Comparison of ENCODE assay signal across 24 cellular contexts in the genomic region with DNA sequence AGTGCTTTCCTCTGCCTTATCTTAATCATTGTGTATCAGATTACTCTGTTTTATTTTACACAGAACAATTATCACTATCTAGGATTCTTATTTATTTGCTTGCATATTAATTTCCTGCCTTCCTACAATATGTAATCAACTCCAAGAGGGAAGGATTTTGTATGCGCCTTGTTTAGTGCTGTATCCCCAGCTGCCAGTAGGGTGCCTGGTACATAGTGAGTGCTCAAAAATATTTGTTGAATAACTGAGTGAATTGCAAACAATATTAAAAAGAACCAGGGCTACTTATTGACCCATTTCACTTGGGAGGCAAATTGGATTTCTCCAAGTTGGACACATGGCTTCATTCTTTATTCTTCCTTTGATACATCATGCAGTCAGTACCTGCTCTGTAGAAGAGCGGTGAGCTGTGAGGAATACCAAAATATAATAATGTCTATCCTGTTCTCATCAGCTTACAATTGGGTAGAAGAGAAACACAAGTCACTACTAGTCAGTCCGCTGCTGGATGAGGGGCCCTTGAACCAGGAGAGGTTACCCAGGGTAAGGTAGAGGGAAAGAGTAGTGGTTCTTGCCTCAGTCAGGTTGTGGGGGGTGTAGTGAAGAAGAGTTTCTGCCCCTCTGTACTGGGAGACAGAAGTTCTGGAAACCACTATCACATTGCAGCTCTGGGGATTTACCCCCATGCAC.
A peak's percentile ranks its signal among the peaks of the same experiment; 100 is the strongest.
DNase-seq lines count a peak whose midpoint lies in the region; ATAC-seq and TF ChIP-seq lines count a peak whose summit lies in the region.
"Had no signal": no experiment of that assay in that cellular context is flagged by ENCODE, and none has a peak within 500 bp of the region (broad histone marks: within the 10 kb centered on the region; RNA-seq: fewer than 3 reads in every experiment).

No MANE protein-coding gene starts in this region.

- H3K27me3 Mint-ChIP-seq in endothelial cell (ENCODE audit: unreplicated experiment): no peaks in the 10 kb centered on the region
- H3K27me3 Mint-ChIP-seq: activated T-helper 17 cell treated with anti-CD3 and anti-CD28 coated beads, Interleukin-2, amount 50 U/mL, for 72 hours; memory B cell had no signal

- H3K4me1 Mint-ChIP-seq in endothelial cell (ENCODE audit: unreplicated experiment): no peaks in the 10 kb centered on the region
- H3K4me1 Mint-ChIP-seq: activated CD8-positive, alpha-beta memory T cell treated with anti-CD3 and anti-CD28 coated beads, Interleukin-2, amount 10 ng/mL, durations not matched to agents 7 days and 5 days; activated T-helper 17 cell treated with anti-CD3 and anti-CD28 coated beads, Interleukin-2, amount 50 U/mL, for 72 hours; memory B cell; naive thymus-derived CD4-positive, alpha-beta T cell had no signal

- no peak overlapping the region for H3K27ac Mint-ChIP-seq in endothelial cell (ENCODE audit: unreplicated experiment)
- H3K27ac Mint-ChIP-seq: activated CD8-positive, alpha-beta memory T cell treated with anti-CD3 and anti-CD28 coated beads, Interleukin-2, amount 10 ng/mL, durations not matched to agents 7 days and 5 days; activated T-helper 17 cell treated with anti-CD3 and anti-CD28 coated beads, Interleukin-2, amount 50 U/mL, for 72 hours; memory B cell; naive thymus-derived CD4-positive, alpha-beta T cell had no signal

- DNase-seq in GM12864 (ENCODE audit: low read depth) (no peak), NCI-H146 (lab: John Stamatoyannopoulos, UW) (peak; percentile 40), endothelial cell (ENCODE audit: low spot score) (no peak), inferior parietal cortex (ENCODE audit: extremely low spot score) (peak; percentile 15), COR-L47 (lab: John Stamatoyannopoulos, UW) (no peak), anterior cingulate cortex (lab: John Stamatoyannopoulos, UW) (no peak)
- DNase-seq: activated CD4-positive, alpha-beta T cell treated with anti-CD3 and anti-CD28 coated beads for 48 hours; activated CD8-positive, alpha-beta memory T cell treated with anti-CD3 and anti-CD28 coated beads, Interleukin-2, amount 10 ng/mL, durations not matched to agents 7 days and 5 days; AML-193; effector CD4-positive, alpha-beta T cell; foreskin fibroblast; GDM1; kidney; naive thymus-derived CD4-positive, alpha-beta T cell; NCI-H1417 treated with DMSO at 0.1 percent for 48 hours; NK-92 treated with Interleukin-12 subunit alpha and Interleukin-12 subunit beta, amount 100 ng/mL, for 24 hours; RPMI8226; stimulated activated CD4-positive, alpha-beta T cell treated with anti-CD3 and anti-CD28 coated beads, Interleukin-2, amount 100 ng/mL, for 48 hours; upper lobe of right lung had no signal

- H3K36me3 Mint-ChIP-seq in endothelial cell (ENCODE audit: low read depth, unreplicated experiment): no peaks in the 10 kb centered on the region
- H3K36me3 Mint-ChIP-seq: activated CD8-positive, alpha-beta memory T cell treated with anti-CD3 and anti-CD28 coated beads, Interleukin-2, amount 10 ng/mL, durations not matched to agents 7 days and 5 days; memory B cell; naive thymus-derived CD4-positive, alpha-beta T cell had no signal

- ATAC-seq in GM18909 (IDR thresholded peaks at IDR 0.05; ENCODE audit: poor library complexity, unreplicated experiment) (no peak), GM18907 (IDR thresholded peaks at IDR 0.05; ENCODE audit: unreplicated experiment) (no peak)
- ATAC-seq: activated CD8-positive, alpha-beta memory T cell treated with anti-CD3 and anti-CD28 coated beads, Interleukin-2, amount 10 ng/mL, durations not matched to agents 7 days and 5 days; activated T-helper 17 cell treated with anti-CD3 and anti-CD28 coated beads, Interleukin-2, amount 50 U/mL, for 72 hours; naive thymus-derived CD4-positive, alpha-beta T cell; upper lobe of right lung had no signal

- H3K9me3 Mint-ChIP-seq in endothelial cell (ENCODE audit: unreplicated experiment): no peaks in the 10 kb centered on the region
- H3K9me3 Mint-ChIP-seq: activated T-helper 17 cell treated with anti-CD3 and anti-CD28 coated beads, Interleukin-2, amount 50 U/mL, for 72 hours had no signal

- no peak overlapping the region for H3K4me3 ChIP-seq in GM12864 (ENCODE audit: low read depth, low read length)
- H3K4me3 ChIP-seq: skin epidermis, upper lobe of right lung had no signal

- H3K4me3 Mint-ChIP-seq in endothelial cell (ENCODE audit: unreplicated experiment): no peak overlapping the region
- H3K4me3 Mint-ChIP-seq: activated CD8-positive, alpha-beta memory T cell treated with anti-CD3 and anti-CD28 coated beads, Interleukin-2, amount 10 ng/mL, durations not matched to agents 7 days and 5 days; activated T-helper 17 cell treated with anti-CD3 and anti-CD28 coated beads, Interleukin-2, amount 50 U/mL, for 72 hours; memory B cell; naive thymus-derived CD4-positive, alpha-beta T cell had no signal

- TF ChIP-seq CTCF in GM12864 (IDR thresholded peaks at IDR 0.05; ENCODE audit: low read depth, low read length, missing control alignments) (peak; percentile 27), endothelial cell (IDR thresholded peaks at IDR 0.05; ENCODE audit: unreplicated experiment) (peak; percentile 29)

Comparison
In these comparisons a context has a peak if more than half of its experiments do, and no peak if none do; other contexts are left out.
1. DNase-seq: peak in NCI-H146 (single experiment) and inferior parietal cortex (single experiment); none in GM12864 (single experiment), endothelial cell (single experiment), COR-L47 (single experiment) and anterior cingulate cortex (0 of 58).